15 cellular contexts compared by ENCODE assay signal in genomic region chr7:107592361-107593024, GRCh38. TPM values are rescaled to one million over a fixed set of nuclear protein-coding genes. Genes with fewer than 3 reads are reported as not detected.
DNase-seq lines count a peak whose midpoint lies in the region; ATAC-seq and TF ChIP-seq lines count a peak whose summit lies in the region.
"Had no signal": no experiment of that assay in that cellular context is flagged by ENCODE, and none has a peak within 500 bp of the region (broad histone marks: within the 10 kb centered on the region; RNA-seq: fewer than 3 reads in every experiment).

No MANE protein-coding gene starts in this region.

- in situ Hi-C loops in SK-MEL-5 (cut with HindIII; ENCODE audit: low pct_unique_long_range_greater_than_20kb, low sequenced_read_pairs) = no loop called here

- H3K27ac ChIP-seq in PC-3 (ENCODE audit: low read length) = no peak overlapping the region

- H3K36me3 ChIP-seq in PC-3 (ENCODE audit: low read depth, low read length) = 0 out of 2 replicates have a peak, but pooled peaks cover 3% of the 10 kb centered on the region

- no peaks in the 10 kb centered on the region for H3F3A ChIP-seq in PC-3 (ENCODE audit: low read length, unreplicated experiment)

- no peak overlapping the region for H3K4me2 ChIP-seq in PC-3 (ENCODE audit: low read length)

- no peaks in the 10 kb centered on the region for H3K27me3 ChIP-seq in PC-3 (ENCODE audit: low read length)

- H3K4me1 ChIP-seq in PC-3 (ENCODE audit: insufficient read depth, low read length) = peaks cover 25% of the 10 kb centered on the region

- no peaks in the 10 kb centered on the region for H3K9me3 ChIP-seq in PC-3 (ENCODE audit: low read length)

- H3K9me2 ChIP-seq in PC-3 (replicated peaks; ENCODE audit: low read length) = no peaks in the 10 kb centered on the region

- BruUV-seq in PC-3 (replicated peaks; lab: Mats Ljungman, UMichigan) = no TSS peak

- DNase-seq in AG04449 (ENCODE audit: low read depth, low spot score) = peak; percentile 88
- peak; percentile 71 for DNase-seq in GM04503 (ENCODE audit: low read depth)
- DNase-seq in SK-MEL-5 (ENCODE audit: low read depth, low spot score) = peak; percentile 23
- peak; percentile 56 for DNase-seq in fibroblast of the aortic adventitia (ENCODE audit: low read depth)
- no peak for DNase-seq in PC-3
- no peak for DNase-seq in NK-92 treated with Interleukin-12 subunit alpha and Interleukin-12 subunit beta, amount 100 ng/mL, for 24 hours (lab: John Stamatoyannopoulos, UW)
- DNase-seq in NCI-H2227 treated with DMSO at 0.1 percent for 48 hours (lab: John Stamatoyannopoulos, UW) = no peak
- DNase-seq: activated B cell treated with CpG ODN at 0.5 μM for 24 hours; activated naive CD8-positive, alpha-beta T cell treated with anti-CD3 and anti-CD28 coated beads, Interleukin-2, amount 50 U/mL, for 24 hours; NCI-H187; NCI-H526; stimulated activated CD4-positive, alpha-beta T cell treated with anti-CD3 and anti-CD28 coated beads, Interleukin-2, amount 100 ng/mL, for 24 hours; SW 1271 had no signal

- no peaks in the 10 kb centered on the region for H3K79me2 ChIP-seq in PC-3 (ENCODE audit: low read length)

- no peak for TF ChIP-seq CTCF in AG04449 (IDR thresholded peaks at IDR 0.05; ENCODE audit: insufficient read depth, low read length, missing control alignments)
- no peak for TF ChIP-seq CTCF in fibroblast of the aortic adventitia (IDR thresholded peaks at IDR 0.05; ENCODE audit: insufficient read depth, low read length)
- no peak for TF ChIP-seq CTCF in PC-3 (conservative IDR thresholded peaks at IDR 0.05; ENCODE audit: low read depth, low read length)

- POLR2A ChIA-PET in AG04449 (lab: Yijun Ruan, JAX) = interaction anchor here (1.0 kb wide), 1 partner anchor 28 kb away, joined by 5 read pairs; the partner anchor contains the start of genes COG5 and DUS4L
- POLR2A ChIA-PET in PC-3 (lab: Charles Lee; ENCODE audit: unreplicated experiment) = interaction anchor here (0.6 kb wide), 1 partner anchor 25 kb away, joined by 3 read pairs; no protein-coding TSS in a partner anchor

- CTCF ChIA-PET in AG04449 (lab: Yijun Ruan, JAX) (interaction anchor here (0.6 to 2.9 kb wide), 6 partner anchors 10 to 758 kb away, joined by 3 to 9 read pairs (median 4); no protein-coding TSS in a partner anchor), PC-3 (lab: Charles Lee) (no interaction called here)

- H3K9ac ChIP-seq in PC-3 (ENCODE audit: low read length) = no peak overlapping the region

- no peak overlapping the region for H2AFZ ChIP-seq in PC-3 (ENCODE audit: low read length)

- intact Hi-C loops in PC-3 (cut with micrococcal nuclease) = no loop called here

- H3K4me3 ChIP-seq in AG04449 (ENCODE audit: low read depth, low read length) (no peak overlapping the region), fibroblast of the aortic adventitia (ENCODE audit: low read depth, low read length) (no peak overlapping the region), PC-3 (ENCODE audit: low read length) (no peak overlapping the region)

- ATAC-seq in PC-3 = no peak
- ATAC-seq in HG02798 (IDR thresholded peaks at IDR 0.05; ENCODE audit: poor library complexity, unreplicated experiment) = no peak
- ATAC-seq: activated naive CD8-positive, alpha-beta T cell treated with anti-CD3 and anti-CD28 coated beads, Interleukin-2, amount 50 U/mL, for 24 hours; activated T-helper 17 cell treated with anti-CD3 and anti-CD28 coated beads, Interleukin-2, amount 50 U/mL, for 72 hours had no signal

- H4K20me1 ChIP-seq in PC-3 (ENCODE audit: low read length) = no peaks in the 10 kb centered on the region

RNA-seq across cellular contexts. Expression of gene BCAP29, which starts 12.4 kb away (rescaled TPM):
- 240 and 253 TPM in 2 replicates for total RNA-seq in SK-MEL-5 (2014; rRNA removed; shearing (Covaris generic))
- polyA plus RNA-seq in SK-MEL-5 (2015; cell fraction: cytosol; rRNA removed) = 106 and 138 TPM in 2 replicates
- polyA plus RNA-seq in SK-MEL-5 (2015; cell fraction: nucleus; rRNA removed) = 89.7 and 104 TPM in 2 replicates
- total RNA-seq in fibroblast of the aortic adventitia (ENCODE audit: low replicate concordance) (92.6 and 187 TPM in 2 replicates), PC-3 (2014; rRNA removed) (32.0 and 65.9 TPM in 2 replicates)

RNA-seq across cellular contexts. Expression of gene DUS4L, which starts 28.7 kb away (rescaled TPM):
- total RNA-seq in SK-MEL-5 (2014; rRNA removed; shearing (Covaris generic)) = 24.8 and 25.6 TPM in 2 replicates
- 18.4 and 20.7 TPM in 2 replicates for polyA plus RNA-seq in SK-MEL-5 (2015; cell fraction: cytosol; rRNA removed)
- 39.5 and 47.0 TPM in 2 replicates for polyA plus RNA-seq in SK-MEL-5 (2015; cell fraction: nucleus; rRNA removed)
- total RNA-seq in fibroblast of the aortic adventitia (ENCODE audit: low replicate concordance) = 8.5 and 9.3 TPM in 2 replicates
- total RNA-seq in PC-3 (2014; rRNA removed) = 10.2 and 12.9 TPM in 2 replicates

RNA-seq across cellular contexts. Expression of gene COG5, which starts 28.8 kb away (rescaled TPM):
- total RNA-seq in SK-MEL-5 (2014; rRNA removed; shearing (Covaris generic)) = 28.8 and 31.5 TPM in 2 replicates
- 24.4 and 29.1 TPM in 2 replicates for polyA plus RNA-seq in SK-MEL-5 (2015; cell fraction: cytosol; rRNA removed)
- 38.0 and 39.8 TPM in 2 replicates for polyA plus RNA-seq in SK-MEL-5 (2015; cell fraction: nucleus; rRNA removed)
- total RNA-seq in fibroblast of the aortic adventitia (ENCODE audit: low replicate concordance) (53.1 and 53.8 TPM in 2 replicates), PC-3 (2014; rRNA removed) (46.5 and 51.7 TPM in 2 replicates)

Comparison
In these comparisons a context has a peak if more than half of its experiments do, and no peak if none do; other contexts are left out.
1. DNase-seq: peak in AG04449 (single experiment), GM04503 (single experiment), SK-MEL-5 (single experiment) and fibroblast of the aortic adventitia (single experiment); none in PC-3 (single experiment), NK-92 treated with Interleukin-12 subunit alpha and Interleukin-12 subunit beta, amount 100 ng/mL, for 24 hours (single experiment) and NCI-H2227 treated with DMSO at 0.1 percent for 48 hours (single experiment).